24 cellular contexts compared by ENCODE assay signal in genomic region chr20:19750207-19750606, GRCh38. TPM values are rescaled to one million over a fixed set of nuclear protein-coding genes. Genes with fewer than 3 reads are reported as not detected.
A peak's percentile ranks its signal among the peaks of the same experiment; 100 is the strongest.
DNase-seq lines count a peak whose midpoint lies in the region; ATAC-seq and TF ChIP-seq lines count a peak whose summit lies in the region.
"Had no signal": no experiment of that assay in that cellular context is flagged by ENCODE, and none has a peak within 500 bp of the region (broad histone marks: within the 10 kb centered on the region; RNA-seq: fewer than 3 reads in every experiment).

No MANE protein-coding gene starts in this region.

- ATAC-seq in GM18505 (IDR thresholded peaks at IDR 0.05; ENCODE audit: unreplicated experiment): no peak
- ATAC-seq: activated CD8-positive, alpha-beta memory T cell treated with anti-CD3 and anti-CD28 coated beads, Interleukin-2, amount 10 ng/mL, durations not matched to agents 7 days and 5 days; activated T-helper 17 cell treated with anti-CD3 and anti-CD28 coated beads, Interleukin-2, amount 50 U/mL, for 72 hours; HCT116; lower lobe of right lung had no signal

- H3K27ac ChIP-seq in OCI-LY3 (ENCODE audit: low read length): no peak overlapping the region
- H3K27ac ChIP-seq in epithelial cell of prostate: peak overlapping the region; percentile 59
- H3K27ac ChIP-seq in transverse colon: peak overlapping the region; percentile 67 to 86 (median 83)
- H3K27ac ChIP-seq: lower lobe of right lung had no signal

- 79 to 84% methylated on average over 2 to 4 of the region's 4 CpGs for WGBS in transverse colon (ENCODE audit: low coverage in 1 of 2), 2 donors

- H3K27me3 ChIP-seq in OCI-LY3 (ENCODE audit: low read depth, low read length) (peaks cover 3% of the 10 kb centered on the region; the same call in 1 of the 2 replicates), transverse colon (no peaks in the 10 kb centered on the region)
- H3K27me3 ChIP-seq: body of pancreas had no signal

- H3K9me3 ChIP-seq in OCI-LY3 (ENCODE audit: insufficient read depth, low read length): 0 out of 2 replicates have a peak, but pooled peaks cover 10% of the 10 kb centered on the region
- H3K9me3 ChIP-seq in transverse colon: no peaks in the 10 kb centered on the region
- H3K9me3 ChIP-seq: body of pancreas, lower lobe of right lung had no signal

- H3K4me3 ChIP-seq in OCI-LY3 (ENCODE audit: low read length) (no peak overlapping the region), transverse colon (no peak overlapping the region)
- H3K4me3 ChIP-seq: body of pancreas, lower lobe of right lung had no signal

- TF ChIP-seq POLR2A in transverse colon (IDR thresholded peaks at IDR 0.05) (no peak), GM18505 (IDR thresholded peaks at IDR 0.05; ENCODE audit: borderline replicate concordance, extremely low read depth, insufficient read depth, insufficient read length) (no peak)

- TF ChIP-seq CTCF in OCI-LY3 (IDR thresholded peaks at IDR 0.05; ENCODE audit: low read depth, low read length): no peak
- no peak for TF ChIP-seq CTCF in transverse colon (IDR thresholded peaks at IDR 0.05)

- H4K20me1 ChIP-seq in OCI-LY3 (ENCODE audit: insufficient read depth, low read length): no peaks in the 10 kb centered on the region

- in situ Hi-C loops in transverse colon (cut with MboI; ENCODE audit: low pct_ligation_motif_present in 1 of 4, low pct_unique_long_range_greater_than_20kb in 1 of 4, low sequenced_read_pairs in 3 of 4): no loop called here

- DNase-seq in NCI-H1105 treated with DMSO at 0.1 percent for 48 hours (lab: John Stamatoyannopoulos, UW) (peak; percentile 6), NCI-H1105 (lab: John Stamatoyannopoulos, UW) (no peak), epithelial cell of prostate (ENCODE audit: low read depth, low spot score) (no peak), transverse colon (no peak), cardiac septum (ENCODE audit: low spot score) (no peak), DMS153 treated with DMSO at 0.1 percent for 48 hours (lab: John Stamatoyannopoulos, UW; ENCODE audit: unreplicated experiment) (no peak)
- DNase-seq: activated CD4-positive, alpha-beta T cell treated with anti-CD3 and anti-CD28 coated beads, Interleukin-2, amount 10 ng/mL, durations not matched to agents 24 days and 14 days; activated CD8-positive, alpha-beta memory T cell treated with anti-CD3 and anti-CD28 coated beads, Interleukin-2, amount 10 ng/mL, durations not matched to agents 7 days and 5 days; activated naive CD8-positive, alpha-beta T cell treated with anti-CD3 and anti-CD28 coated beads, Interleukin-2, amount 10 ng/mL, durations not matched to agents 7 days and 5 days; body of pancreas; Caco-2; cortex of kidney; foreskin melanocyte; lower lobe of right lung; NCI-H187; NCI-H510A treated with DMSO at 0.1 percent for 48 hours; occipital lobe; retina; stimulated activated CD4-positive, alpha-beta T cell treated with anti-CD3 and anti-CD28 coated beads, Interleukin-12 subunit alpha, Interleukin-12 subunit beta, amount 100 ng/mL, for 4 hours; T-helper 1 cell had no signal

- peaks cover 10% of the 10 kb centered on the region for H3K4me1 ChIP-seq in OCI-LY3 (ENCODE audit: low read length)
- H3K4me1 ChIP-seq in transverse colon: peaks cover 9 to 34% (median 20%) of the 10 kb centered on the region in 4 donors
- H3K4me1 ChIP-seq: lower lobe of right lung had no signal

- no peak for TF ChIP-seq EP300 in transverse colon (IDR thresholded peaks at IDR 0.05; ENCODE audit: low read depth)

- 0 out of 2 replicates have a peak overlapping the region, but pooled peaks have one; percentile 98 for H2AFZ ChIP-seq in OCI-LY3 (ENCODE audit: low read depth, low read length)

- intact Hi-C loops in transverse colon (cut with DNase I; ENCODE audit: low total_unique reads): no loop called here
- intact Hi-C loops in cardiac septum (cut with DNase I): no loop called here

- H3K36me3 ChIP-seq in OCI-LY3 (replicated peaks; ENCODE audit: low read depth, low read length): no peaks in the 10 kb centered on the region
- H3K36me3 ChIP-seq in transverse colon: no peaks in the 10 kb centered on the region
- H3K36me3 ChIP-seq: lower lobe of right lung had no signal

- H3K4me2 ChIP-seq in OCI-LY3 (ENCODE audit: low read length): no peak overlapping the region

- no peak overlapping the region for H3K9ac ChIP-seq in OCI-LY3 (ENCODE audit: low read length)

- no peaks in the 10 kb centered on the region for H3K79me2 ChIP-seq in OCI-LY3 (ENCODE audit: low read length)

RNA-seq across cellular contexts. Expression of gene RIN2, which starts 7.9 kb away (rescaled TPM):
- total RNA-seq in transverse colon (100 to 1,000 TPM in 2 of 4 donors, 10 to 100 TPM in 2; 53.2 to 157 (median 104) TPM), cardiac septum (63.9 TPM)
- total RNA-seq: activated CD4-positive, alpha-beta T cell treated with anti-CD3 and anti-CD28 coated beads, Interleukin-2, amount 10 ng/mL, durations not matched to agents 24 days and 14 days; activated CD8-positive, alpha-beta memory T cell treated with anti-CD3 and anti-CD28 coated beads, Interleukin-2, amount 10 ng/mL, durations not matched to agents 7 days and 5 days; activated T-helper 17 cell treated with anti-CD3 and anti-CD28 coated beads, Interleukin-2, amount 50 U/mL, for 72 hours had no signal
